8 cellular contexts compared by ENCODE assay signal in genomic region chr7:149838224-149838991, GRCh38. TPM values are rescaled to one million over a fixed set of nuclear protein-coding genes. Genes with fewer than 3 reads are reported as not detected.
DNase-seq lines count a peak whose midpoint lies in the region; ATAC-seq, FAIRE-seq and TF ChIP-seq lines count a peak whose summit lies in the region.

TSS of gene ZNF862 (plus strand) at chr7:149838375. CDS start at chr7:149838612, 237 bp downstream.

- H3K79me2 ChIP-seq in OCI-LY1 (ENCODE audit: insufficient read depth, low read length): no peaks in the 10 kb centered on the region

- H3K4me3 Mint-ChIP-seq in Calu3 (ENCODE audit: low read depth, unreplicated experiment): peak within 1 kb of the TSS; percentile 80
- peak within 1 kb of the TSS; percentile 76 for H3K4me3 Mint-ChIP-seq in mesothelial cell of epicardium

- under 1% methylated on average over 86 of the region's 86 CpGs for WGBS in HUES64

- H3K27ac Mint-ChIP-seq in Calu3 (ENCODE audit: unreplicated experiment): peak within 1 kb of the TSS; percentile 20
- peak within 1 kb of the TSS; percentile 70 for H3K27ac Mint-ChIP-seq in mesothelial cell of epicardium

- H3K4me2 ChIP-seq in OCI-LY1 (ENCODE audit: low read length): peak within 1 kb of the TSS; percentile 83

- intact Hi-C loops in Calu3 (cut with micrococcal nuclease; ENCODE audit: unreplicated experiment): no loop called here

- peaks cover 6% of the 10 kb centered on the region for H3K4me1 Mint-ChIP-seq in Calu3 (ENCODE audit: low read depth, unreplicated experiment)
- H3K4me1 Mint-ChIP-seq in mesothelial cell of epicardium: peaks cover 18% of the 10 kb centered on the region

- peak; percentile 99 for ATAC-seq in GM21447 (IDR thresholded peaks at IDR 0.05; ENCODE audit: unreplicated experiment)

- H3K27me3 Mint-ChIP-seq in Calu3 (ENCODE audit: unreplicated experiment) (peaks cover 37% of the 10 kb centered on the region), mesothelial cell of epicardium (ENCODE audit: low read depth) (peaks cover 30% of the 10 kb centered on the region)

- H3K4me3 ChIP-seq in HUES64 (ENCODE audit: low read length) (peak within 1 kb of the TSS; percentile 85), OCI-LY1 (ENCODE audit: low read depth, low read length, poor library complexity, severe bottlenecking) (peak within 1 kb of the TSS; percentile 70)

- H3K9ac ChIP-seq in HUES64 (ENCODE audit: low read depth, low read length) (peak within 1 kb of the TSS; percentile 63), OCI-LY1 (ENCODE audit: low read length) (peak within 1 kb of the TSS; percentile 64)

- H3K36me3 Mint-ChIP-seq in Calu3 (ENCODE audit: insufficient read depth, unreplicated experiment) (peaks cover 20% of the 10 kb centered on the region), mesothelial cell of epicardium (no peaks in the 10 kb centered on the region)

- no peaks in the 10 kb centered on the region for H3K9me2 ChIP-seq in OCI-LY1 (ENCODE audit: low read depth, low read length)

- no peaks in the 10 kb centered on the region for H3F3A ChIP-seq in OCI-LY1 (ENCODE audit: insufficient read depth, low read length)

- H2AFZ ChIP-seq in OCI-LY1 (ENCODE audit: low read length): 0 out of 2 replicates have a peak within 1 kb of the TSS, but pooled peaks have one; percentile 17

- H3K9me3 ChIP-seq in HUES64 (ENCODE audit: insufficient read depth, low read depth, low read length) (no peaks in the 10 kb centered on the region), OCI-LY1 (ENCODE audit: low read length) (no peaks in the 10 kb centered on the region)

- H3K36me3 ChIP-seq in HUES64 (ENCODE audit: insufficient read depth, low read length) (no peaks in the 10 kb centered on the region), OCI-LY1 (ENCODE audit: insufficient read depth, low read length) (no peaks in the 10 kb centered on the region)

- no peaks in the 10 kb centered on the region for H4K20me1 ChIP-seq in OCI-LY1 (ENCODE audit: insufficient read depth, low read length)

- peaks cover 33% of the 10 kb centered on the region for H3K27me3 ChIP-seq in HUES64 (ENCODE audit: insufficient read depth, low read length)
- H3K27me3 ChIP-seq in OCI-LY1 (ENCODE audit: insufficient read depth, low read length): peaks cover 4% of the 10 kb centered on the region; the same call in 1 of the 2 replicates

- peaks cover 5% of the 10 kb centered on the region for H3K4me1 ChIP-seq in HUES64 (ENCODE audit: insufficient read depth, low read length)
- H3K4me1 ChIP-seq in OCI-LY1 (ENCODE audit: insufficient read depth, low read length, severe bottlenecking): peaks cover 13% of the 10 kb centered on the region

- peak; percentile 96 for DNase-seq in Calu3
- DNase-seq in activated CD8-positive, alpha-beta memory T cell treated with anti-CD3 and anti-CD28 coated beads, Interleukin-2, amount 50 U/mL, for 4 hours: peak; percentile 96
- DNase-seq in mesothelial cell of epicardium (ENCODE audit: low spot score in 2 of 2, unreplicated experiment in 2 of 2): peak; percentile 97
- DNase-seq in stimulated activated CD8-positive, alpha-beta memory T cell treated with anti-CD3 and anti-CD28 coated beads, Interleukin-15, amount 100 ng/mL, for 48 hours (ENCODE audit: low read depth in 2 of 2): peak; percentile 95 to 97

- CTCF ChIA-PET in Calu3 (lab: Charles Lee): interaction anchor here (1.0 to 1.3 kb wide), 2 partner anchors 16 to 45 kb away, joined by 5 read pairs; no protein-coding TSS in a partner anchor

- peak; percentile 98 for FAIRE-seq in endometrium (lab: Jason Lieb, UNC)

- BruUV-seq in Calu3 (replicated peaks; lab: Mats Ljungman, UMichigan): no TSS peak

- peak within 1 kb of the TSS; percentile 54; the same call in 1 of the 2 replicates for H3K27ac ChIP-seq in HUES64 (ENCODE audit: low read depth, low read length)
- no peak within 1 kb of the TSS for H3K27ac ChIP-seq in OCI-LY1 (ENCODE audit: low read depth, low read length, poor library complexity, severe bottlenecking)

- H3K9me3 Mint-ChIP-seq in Calu3 (ENCODE audit: low read depth, unreplicated experiment): no peaks in the 10 kb centered on the region
- H3K9me3 Mint-ChIP-seq in mesothelial cell of epicardium: no peaks in the 10 kb centered on the region

- no peak for TF ChIP-seq CTCF in Calu3 (IDR thresholded peaks at IDR 0.05; ENCODE audit: unreplicated experiment)
- no peak for TF ChIP-seq CTCF in OCI-LY1 (IDR thresholded peaks at IDR 0.05; ENCODE audit: low read length)
- no peak for TF ChIP-seq CTCF in mesothelial cell of epicardium (IDR thresholded peaks at IDR 0.05; ENCODE audit: unreplicated experiment)

RNA-seq across cellular contexts. Expression of gene ZNF862, which starts in this region (rescaled TPM):
- total RNA-seq in Calu3 (2022): 17.7 and 19.4 TPM in 2 replicates
- 1.8 TPM for polyA plus RNA-seq in HUES64 (2013, experiment 1 of 2)
- 3.0 TPM for polyA plus RNA-seq in HUES64 (2013, experiment 2 of 2)
- total RNA-seq in mesothelial cell of epicardium: 27.4 to 31.6 TPM (median 27.7 TPM) in 3 replicates
